Comparison of ENCODE assay signal across 8 cellular contexts in the genomic region with DNA sequence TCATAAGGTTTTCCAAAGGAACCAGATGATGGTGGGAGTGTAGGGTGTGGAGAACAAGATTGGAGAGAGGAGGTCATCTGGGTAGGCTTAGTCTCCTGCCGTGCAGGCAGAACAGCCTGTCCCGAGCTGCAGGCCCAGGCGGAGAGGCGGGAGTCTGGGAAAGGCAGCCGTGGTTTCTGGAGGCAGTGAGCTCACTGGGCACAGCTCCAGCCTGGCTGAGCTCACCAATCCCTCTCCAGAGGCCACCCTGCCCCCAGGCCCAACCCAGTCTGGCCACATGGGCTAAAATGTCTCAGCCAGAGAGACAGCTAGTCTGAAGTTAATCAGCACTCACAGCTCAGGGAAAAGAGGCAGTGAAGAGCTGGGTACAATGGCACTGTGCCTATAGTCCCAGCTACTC. TPM values are rescaled to one million over a fixed set of nuclear protein-coding genes. Genes with fewer than 3 reads are reported as not detected.
DNase-seq lines count a peak whose midpoint lies in the region; TF ChIP-seq lines count a peak whose summit lies in the region.

No MANE protein-coding gene starts in this region.

- in situ Hi-C loops in KBM-7 (cut with MboI; ENCODE audit: low pct_unique_long_range_greater_than_20kb, low sequenced_read_pairs) = no loop called here

- DNase-seq in A172 (ENCODE audit: low spot score) (peak; percentile 98), NCI-H2196 (lab: John Stamatoyannopoulos, UW; ENCODE audit: unreplicated experiment) (peak; percentile 76), epithelial cell of esophagus (ENCODE audit: low read depth) (peak; percentile 99), mucosa of gallbladder (ENCODE audit: low spot score) (peak; percentile 91), germinal center (ENCODE audit: low spot score) (no peak), KBM-7 (no peak)
- DNase-seq in activated CD4-positive, CD25-positive, alpha-beta regulatory T cell treated with anti-CD3 and anti-CD28 coated beads, Interleukin-2, amount 50 U/mL, for 72 hours = no peak
- DNase-seq in stimulated activated CD4-positive, alpha-beta T cell treated with anti-CD3 and anti-CD28 coated beads, Interleukin-4, amount 100 ng/mL, for 1 hour = no peak

- TF ChIP-seq CTCF in epithelial cell of esophagus (IDR thresholded peaks at IDR 0.05; ENCODE audit: insufficient read depth, low read depth, low read length, missing control alignments) = no peak

- H3K4me3 ChIP-seq in epithelial cell of esophagus (ENCODE audit: low read length) = no peak overlapping the region

RNA-seq across cellular contexts. Expression of a gene that starts 12.3 kb away (rescaled TPM):
- total RNA-seq in A172 (2014; rRNA removed; shearing (Covaris generic)) = 58.7 and 71.7 TPM in 2 replicates
- total RNA-seq in mucosa of gallbladder = 47.5 TPM

RNA-seq across cellular contexts. Expression of a gene that starts 42.2 kb away (rescaled TPM):
- total RNA-seq in A172 (2014; rRNA removed; shearing (Covaris generic)) = 0.05 TPM in 1 of 2 replicates, not detected in the other
- total RNA-seq in mucosa of gallbladder = 20.7 TPM

Comparison
In these comparisons a context has a peak if more than half of its experiments do, and no peak if none do; other contexts are left out.
1. DNase-seq: peak in A172 (single experiment), NCI-H2196 (single experiment), epithelial cell of esophagus (single experiment) and mucosa of gallbladder (single experiment); none in activated CD4-positive, CD25-positive, alpha-beta regulatory T cell treated with anti-CD3 and anti-CD28 coated beads, Interleukin-2, amount 50 U/mL, for 72 hours (single experiment), germinal center (single experiment), KBM-7 (single experiment) and stimulated activated CD4-positive, alpha-beta T cell treated with anti-CD3 and anti-CD28 coated beads, Interleukin-4, amount 100 ng/mL, for 1 hour (single experiment).
2. RNA of a gene that starts 42.2 kb away (total RNA-seq): 20.7 TPM in mucosa of gallbladder (single experiment); 0.05 TPM in A172; every median in the first group is over 10 times any median in the second.